11 cellular contexts compared by ENCODE assay signal in the genomic region with DNA sequence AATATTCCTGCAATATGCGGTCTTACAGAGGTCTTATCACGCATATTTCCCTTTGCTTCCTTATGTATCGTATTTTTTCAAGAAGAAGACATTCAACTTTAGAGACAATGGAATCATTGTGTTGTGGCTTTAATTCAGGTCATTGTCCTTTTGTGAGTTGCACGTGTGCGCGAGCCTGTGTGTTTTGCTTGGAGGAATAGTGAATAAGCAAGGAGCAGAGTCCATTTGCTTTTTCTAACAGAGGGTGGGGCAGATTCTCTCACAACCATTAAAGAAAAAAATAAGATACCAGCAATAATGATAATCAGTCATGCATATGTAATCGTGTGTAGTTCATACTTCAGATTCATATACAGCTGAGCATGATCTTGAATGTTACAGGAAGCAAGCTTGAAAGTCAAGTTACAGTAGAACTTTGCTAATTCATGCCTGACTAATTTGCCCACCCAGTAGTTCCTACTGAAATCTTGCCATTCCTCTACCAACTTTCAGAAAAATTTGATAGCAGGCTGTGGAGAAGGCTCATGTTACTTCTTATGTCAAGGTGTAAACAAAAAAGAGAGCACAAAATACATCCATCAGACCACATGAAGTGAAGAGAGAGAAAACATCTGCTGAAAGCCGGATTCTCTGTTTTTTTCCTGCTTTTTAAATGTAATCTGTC.
DNase-seq lines count a peak whose midpoint lies in the region; ATAC-seq and TF ChIP-seq lines count a peak whose summit lies in the region.
"Had no signal": no experiment of that assay in that cellular context is flagged by ENCODE, and none has a peak within 500 bp of the region (broad histone marks: within the 10 kb centered on the region; RNA-seq: fewer than 3 reads in every experiment).

No MANE protein-coding gene starts in this region.

- H3K36me3 ChIP-seq in breast epithelium = no peaks in the 10 kb centered on the region
- no peaks in the 10 kb centered on the region for H3K36me3 ChIP-seq in muscle layer of duodenum (ENCODE audit: control insufficient read depth in 1 of 2, insufficient read depth in 2 of 2, low read length in 2 of 2)
- no peaks in the 10 kb centered on the region for H3K36me3 ChIP-seq in smooth muscle cell (ENCODE audit: low read depth)
- H3K36me3 ChIP-seq: ovary had no signal

- H3K4me1 ChIP-seq in breast epithelium (peaks cover 0 to 20% of the 10 kb centered on the region in 2 donors), muscle layer of duodenum (ENCODE audit: control insufficient read depth in 1 of 2, insufficient read depth in 2 of 2, low read length in 2 of 2) (no peaks in the 10 kb centered on the region), smooth muscle cell (ENCODE audit: low read depth) (peaks cover 13% of the 10 kb centered on the region)

- H3F3A ChIP-seq in smooth muscle cell (ENCODE audit: low read depth) = no peaks in the 10 kb centered on the region

- ATAC-seq in HG03442 (IDR thresholded peaks at IDR 0.05; ENCODE audit: unreplicated experiment) = no peak

- WGBS in smooth muscle cell (ENCODE audit: low lambda C conversion rate) = 89% methylated on average over 8 of the region's 8 CpGs

- intact Hi-C loops in breast epithelium (cut with DNase I; ENCODE audit: low total_unique reads) = no loop called here

- no peaks in the 10 kb centered on the region for H3K9me3 ChIP-seq in breast epithelium
- H3K9me3 ChIP-seq in muscle layer of duodenum (ENCODE audit: control insufficient read depth in 1 of 2, low read length in 2 of 2) = no peaks in the 10 kb centered on the region
- no peaks in the 10 kb centered on the region for H3K9me3 ChIP-seq in smooth muscle cell (replicated peaks; ENCODE audit: low read depth)
- H3K9me3 ChIP-seq: ovary had no signal

- peaks cover 18% of the 10 kb centered on the region for H4K20me1 ChIP-seq in smooth muscle cell (ENCODE audit: low read depth)

- TF ChIP-seq CTCF in 22Rv1 (IDR thresholded peaks at IDR 0.05) = no peak
- TF ChIP-seq CTCF in breast epithelium (IDR thresholded peaks at IDR 0.05) = no peak
- no peak for TF ChIP-seq CTCF in smooth muscle cell (IDR thresholded peaks at IDR 0.05; ENCODE audit: borderline replicate concordance, insufficient read depth, poor library complexity, severe bottlenecking)

- H3K27me3 ChIP-seq in breast epithelium = no peaks in the 10 kb centered on the region
- no peaks in the 10 kb centered on the region for H3K27me3 ChIP-seq in muscle layer of duodenum (ENCODE audit: low read depth, low read length)
- no peaks in the 10 kb centered on the region for H3K27me3 ChIP-seq in smooth muscle cell (ENCODE audit: low read depth)
- H3K27me3 ChIP-seq: ovary had no signal

- no peak overlapping the region for H2AFZ ChIP-seq in smooth muscle cell (ENCODE audit: low read depth)

- H3K79me2 ChIP-seq in smooth muscle cell (ENCODE audit: low read depth) = no peaks in the 10 kb centered on the region

- TF ChIP-seq POLR2A in breast epithelium (IDR thresholded peaks at IDR 0.05) = no peak

- H3K27ac ChIP-seq in 22Rv1 (peak overlapping the region; percentile 97), breast epithelium (peak overlapping the region; percentile 28 to 83), muscle layer of duodenum (ENCODE audit: low read length) (peak overlapping the region; percentile 62), smooth muscle cell (ENCODE audit: low read depth) (no peak overlapping the region)
- H3K27ac ChIP-seq: ovary had no signal

- no peak overlapping the region for H3K4me2 ChIP-seq in smooth muscle cell

- H3K9ac ChIP-seq in smooth muscle cell (ENCODE audit: low read depth) = no peak overlapping the region

- peak; percentile 25 for DNase-seq in HT1080 (ENCODE audit: low read depth)
- DNase-seq in breast epithelium (ENCODE audit: low spot score in 2 of 2) = no peak
- no peak for DNase-seq in AG08395 (ENCODE audit: low spot score)
- no peak for DNase-seq in smooth muscle cell (lab: John Stamatoyannopoulos, UW; ENCODE audit: unreplicated experiment)
- DNase-seq in hippocampal formation (lab: John Stamatoyannopoulos, UW) = no peak
- DNase-seq: activated naive CD8-positive, alpha-beta T cell treated with anti-CD3 and anti-CD28 coated beads for 36 hours; NCI-H446; ovary had no signal

- H3K4me3 ChIP-seq in breast epithelium (no peak overlapping the region), muscle layer of duodenum (ENCODE audit: low read depth in 1 of 2, low read length in 2 of 2) (no peak overlapping the region), smooth muscle cell (no peak overlapping the region)
- H3K4me3 ChIP-seq: ovary had no signal
